Comparison of ENCODE assay signal across 27 cellular contexts in genomic region chr6:150587637-150588036, GRCh38.
"Had no signal": no experiment of that assay in that cellular context is flagged by ENCODE, and none has a peak within 500 bp of the region (broad histone marks: within the 10 kb centered on the region; RNA-seq: fewer than 3 reads in every experiment).

No MANE protein-coding gene starts in this region.

- H3K27me3 ChIP-seq: stomach, suprapubic skin, testis, thyroid gland, tibial nerve, transverse colon, upper lobe of left lung, upper lobe of right lung, uterus, vagina had no signal

- H3K9me3 ChIP-seq: stomach, suprapubic skin, testis, thoracic aorta, thyroid gland, tibial artery, tibial nerve, transverse colon, upper lobe of left lung, upper lobe of right lung, uterus, vagina had no signal

- DNase-seq: stimulated activated CD4-positive, alpha-beta T cell treated with anti-CD3 and anti-CD28 coated beads, Interleukin-2, amount 100 ng/mL, for 48 hours; stimulated activated CD4-positive, alpha-beta T cell treated with anti-CD3 and anti-CD28 coated beads, Interleukin-4, amount 100 ng/mL, for 1 hour; stimulated activated CD4-positive, alpha-beta T cell treated with anti-CD3 and anti-CD28 coated beads, Interleukin-4, amount 100 ng/mL, for 24 hours; stimulated activated CD4-positive, alpha-beta T cell treated with anti-CD3 and anti-CD28 coated beads, Interleukin-4, amount 100 ng/mL, for 4 hours; stimulated activated CD8-positive, alpha-beta memory T cell treated with anti-CD3 and anti-CD28 coated beads, Interleukin-4, amount 100 ng/mL, for 48 hours; stimulated activated naive B cell treated with anti-CD40 and anti-IgM and Interleukin-4, amounts not matched to agents 10 μg/mL and 1 μg/mL and 100 μg/mL, for 72 hours; stimulated activated naive CD4-positive, alpha-beta T cell; stimulated activated naive CD4-positive, alpha-beta T cell treated with Interleukin-2 at 50 U/mL for 16 hours; stimulated activated naive CD8-positive, alpha-beta T cell treated with anti-CD3 and anti-CD28 coated beads, Interleukin-15, amount 100 ng/mL, for 72 hours; stimulated activated naive CD8-positive, alpha-beta T cell treated with anti-CD3 and anti-CD28 coated beads, Interleukin-15, Interleukin-2, amounts not matched to agents 100 U/mL and 50 U/mL, for 24 hours; stomach; substantia nigra; testis; thyroid gland; tibial artery; transverse colon; trophoblast cell; upper lobe of left lung; upper lobe of right lung; uterus had no signal

- H3K4me3 ChIP-seq: stomach, suprapubic skin, testis, thoracic aorta, thyroid gland, tibial artery, tibial nerve, transverse colon, upper lobe of left lung, upper lobe of right lung, uterus, vagina had no signal

- H3K4me1 ChIP-seq: stomach, testis, thyroid gland, tibial artery, upper lobe of left lung, upper lobe of right lung, uterus had no signal

- H3K27ac ChIP-seq: stomach, suprapubic skin, testis, thoracic aorta, thyroid gland, tibial artery, tibial nerve, transverse colon, upper lobe of left lung, upper lobe of right lung, uterus, vagina had no signal

- H3K36me3 ChIP-seq: stomach, suprapubic skin, thoracic aorta, thyroid gland, tibial artery, tibial nerve, transverse colon, upper lobe of left lung, upper lobe of right lung, uterus, vagina had no signal

- ATAC-seq: stimulated activated effector memory CD8-positive, alpha-beta T cell treated with anti-CD3 and anti-CD28 coated beads, Interleukin-12 subunit alpha, Interleukin-12 subunit beta, amount 100 ng/mL, for 72 hours; stimulated activated memory B cell treated with anti-CD40 and anti-IgM and Interleukin-4, amounts not matched to agents 10 μg/mL and 1 μg/mL and 100 μg/mL, for 72 hours; stimulated activated naive B cell treated with anti-CD40 and anti-IgM and Interleukin-4, amounts not matched to agents 10 μg/mL and 1 μg/mL and 100 μg/mL, for 72 hours; stimulated activated naive CD8-positive, alpha-beta T cell treated with anti-CD3 and anti-CD28 coated beads, Interleukin-15, amount 100 ng/mL, for 72 hours; stimulated activated naive CD8-positive, alpha-beta T cell treated with anti-CD3 and anti-CD28 coated beads, Interleukin-15, Interleukin-2, amounts not matched to agents 100 U/mL and 50 U/mL, for 24 hours had no signal

- FAIRE-seq: urothelium cell line had no signal
